In genomic region chr19:36115453-36116343, GRCh38 we compare ENCODE assay signal across 7 cellular contexts. TPM values are rescaled to one million over a fixed set of nuclear protein-coding genes. Genes with fewer than 3 reads are reported as not detected.
DNase-seq lines count a peak whose midpoint lies in the region; ATAC-seq and TF ChIP-seq lines count a peak whose summit lies in the region.

A gene with protein sequence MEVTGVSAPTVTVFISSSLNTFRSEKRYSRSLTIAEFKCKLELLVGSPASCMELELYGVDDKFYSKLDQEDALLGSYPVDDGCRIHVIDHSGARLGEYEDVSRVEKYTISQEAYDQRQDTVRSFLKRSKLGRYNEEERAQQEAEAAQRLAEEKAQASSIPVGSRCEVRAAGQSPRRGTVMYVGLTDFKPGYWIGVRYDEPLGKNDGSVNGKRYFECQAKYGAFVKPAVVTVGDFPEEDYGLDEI (plus strand): TSS chr19:36115468. CDS start chr19:36115561, 93 bp downstream.

- H3K36me3 ChIP-seq in SK-N-MC (ENCODE audit: insufficient read depth, low read length) (peaks cover 13% of the 10 kb centered on the region; the same call in 1 of the 2 replicates), sigmoid colon (peaks cover 13 to 72% (median 25%) of the 10 kb centered on the region in 4 donors)

- peaks cover 0 to 39% (median 30%) of the 10 kb centered on the region in 4 donors for H3K4me1 ChIP-seq in sigmoid colon

- H3K27me3 ChIP-seq in sigmoid colon, result no peaks in the 10 kb centered on the region

- intact Hi-C loops in left ventricle myocardium superior (cut with micrococcal nuclease) (no loop called here), sigmoid colon (cut with DNase I) (loop anchor here (2.0 kb wide), 1 partner anchor 121 kb away; the partner anchor contains the start of gene SDHAF1)

- TF ChIP-seq CTCF in sigmoid colon (IDR thresholded peaks at IDR 0.05), result no peak

- no peak for TF ChIP-seq EP300 in sigmoid colon (IDR thresholded peaks at IDR 0.05)

- TF ChIP-seq POLR2A in sigmoid colon (IDR thresholded peaks at IDR 0.05), result peak in 1 of 2 donors; percentile 49

- ATAC-seq in GM18909 (IDR thresholded peaks at IDR 0.05; ENCODE audit: poor library complexity, unreplicated experiment) (peak; percentile 38), HG03103 (IDR thresholded peaks at IDR 0.05; ENCODE audit: low read depth, unreplicated experiment) (peak; percentile 20), left ventricle myocardium superior (peak; percentile 69)

- DNase-seq in SK-N-MC (ENCODE audit: low read depth, low spot score) (no peak), left ventricle myocardium superior (peak; percentile 88), sigmoid colon (peak; percentile 92), NCI-H2029 (lab: John Stamatoyannopoulos, UW) (no peak)
- peak; percentile 88 for DNase-seq in activated naive CD4-positive, alpha-beta T cell treated with anti-CD3 and anti-CD28 coated beads, Interleukin-2, amount 50 U/mL, for 16 hours

- WGBS in sigmoid colon, 2 donors, result 3 to 5% methylated on average over 59 of the region's 59 CpGs

- peak within 1 kb of the TSS; percentile 89 for H3K9ac ChIP-seq in SK-N-MC (ENCODE audit: insufficient read length)

- H3K4me3 ChIP-seq in SK-N-MC (peak within 1 kb of the TSS; percentile 97), sigmoid colon (peak within 1 kb of the TSS; percentile 74 to 92 (median 84))

- H3K9me3 ChIP-seq in SK-N-MC (ENCODE audit: low read depth, low read length) (no peaks in the 10 kb centered on the region), sigmoid colon (no peaks in the 10 kb centered on the region)

- peak within 1 kb of the TSS; percentile 66 for H3K27ac ChIP-seq in SK-N-MC
- peak within 1 kb of the TSS; percentile 91 to 95 (median 92) for H3K27ac ChIP-seq in sigmoid colon

RNA-seq across cellular contexts. Expression of the gene that starts here (rescaled TPM):
- 93.7 TPM for total RNA-seq in left ventricle myocardium superior
- total RNA-seq in sigmoid colon, result 100 to 1,000 TPM; 109 to 162 (median 153) TPM
- 100 to 1,000 TPM; 117 to 133 (median 125) TPM for polyA plus RNA-seq in sigmoid colon

Comparison
In these comparisons a context has a peak if more than half of its experiments do, and no peak if none do; other contexts are left out.
1. DNase-seq: peak in activated naive CD4-positive, alpha-beta T cell treated with anti-CD3 and anti-CD28 coated beads, Interleukin-2, amount 50 U/mL, for 16 hours (single experiment), left ventricle myocardium superior (single experiment) and sigmoid colon (single experiment); none in SK-N-MC (single experiment) and NCI-H2029 (single experiment).
2. Peak in every context shown above with its lines, with median percentiles within 50 percentile points of each other: ATAC-seq.